14 cellular contexts compared by ENCODE assay signal in genomic region chr13:35592457-35592856, GRCh38.
DNase-seq lines count a peak whose midpoint lies in the region; ATAC-seq and TF ChIP-seq lines count a peak whose summit lies in the region.
"Had no signal": no experiment of that assay in that cellular context is flagged by ENCODE, and none has a peak within 500 bp of the region (broad histone marks: within the 10 kb centered on the region; RNA-seq: fewer than 3 reads in every experiment).

No MANE protein-coding gene starts in this region.

- BruUV-seq in MCF 10A (replicated peaks; lab: Mats Ljungman, UMichigan), result no TSS peak

- TF ChIP-seq CTCF in GM23338 (conservative IDR thresholded peaks at IDR 0.05; ENCODE audit: low read depth in 2 of 2), result no peak
- TF ChIP-seq CTCF in WTC11 (IDR thresholded peaks at IDR 0.05), result no peak
- no peak for TF ChIP-seq CTCF in MCF 10A (IDR thresholded peaks at IDR 0.05; ENCODE audit: unreplicated experiment)

- no peak overlapping the region for H3K4me3 ChIP-seq in GM23338

- H3K36me3 ChIP-seq in GM23338 (ENCODE audit: insufficient read depth), result no peaks in the 10 kb centered on the region

- H3K27ac Mint-ChIP-seq in GM23338 (0 out of 2 replicates have a peak overlapping the region, but pooled peaks have one; percentile 33), WTC11 (peak overlapping the region; percentile 85), MCF 10A (ENCODE audit: low read depth, unreplicated experiment) (no peak overlapping the region)
- H3K27ac Mint-ChIP-seq: CD4-positive, CD25-positive, alpha-beta regulatory T cell; CD8-positive, alpha-beta memory T cell had no signal

- 0 out of 2 replicates have a peak, but pooled peaks cover 5% of the 10 kb centered on the region for H3K4me1 ChIP-seq in GM23338 (ENCODE audit: insufficient read depth)

- no peaks in the 10 kb centered on the region for H3K36me3 Mint-ChIP-seq in GM23338 (ENCODE audit: low read depth)
- no peaks in the 10 kb centered on the region for H3K36me3 Mint-ChIP-seq in WTC11
- H3K36me3 Mint-ChIP-seq in MCF 10A (ENCODE audit: insufficient read depth, unreplicated experiment), result no peaks in the 10 kb centered on the region
- H3K36me3 Mint-ChIP-seq: CD4-positive, CD25-positive, alpha-beta regulatory T cell had no signal

- no peak overlapping the region for H3K27ac ChIP-seq in GM23338 (ENCODE audit: low read depth)

- no peak overlapping the region for H3K4me2 ChIP-seq in GM23338

- H3K27me3 Mint-ChIP-seq in GM23338 (ENCODE audit: insufficient read depth, low read depth, poor library complexity) (no peaks in the 10 kb centered on the region), WTC11 (ENCODE audit: low read depth) (no peaks in the 10 kb centered on the region), MCF 10A (ENCODE audit: insufficient read depth, unreplicated experiment) (no peaks in the 10 kb centered on the region)
- H3K27me3 Mint-ChIP-seq: CD4-positive, CD25-positive, alpha-beta regulatory T cell; CD8-positive, alpha-beta memory T cell had no signal

- H3K27me3 ChIP-seq in GM23338 (ENCODE audit: insufficient read depth), result no peaks in the 10 kb centered on the region
- H3K27me3 ChIP-seq: BE2C had no signal

- no peaks in the 10 kb centered on the region for H4K20me1 ChIP-seq in GM23338 (replicated peaks; ENCODE audit: insufficient read depth)

- no peaks in the 10 kb centered on the region for H3K79me2 ChIP-seq in GM23338 (replicated peaks; ENCODE audit: insufficient read depth)

- no peak overlapping the region for H2AFZ ChIP-seq in GM23338

- ATAC-seq in GM23338, result peak; percentile 48; the same call in 2 of the 3 replicates
- peak; percentile 69 for ATAC-seq in WTC11
- no peak for ATAC-seq in HG02763 (IDR thresholded peaks at IDR 0.05; ENCODE audit: unreplicated experiment)

- H3K9me2 ChIP-seq in GM23338 (ENCODE audit: insufficient read depth), result no peaks in the 10 kb centered on the region

- intact Hi-C loops in MCF 10A (cut with micrococcal nuclease), result no loop called here

- H3K4me3 Mint-ChIP-seq in GM23338, result no peak overlapping the region
- no peak overlapping the region for H3K4me3 Mint-ChIP-seq in WTC11
- H3K4me3 Mint-ChIP-seq in MCF 10A (ENCODE audit: unreplicated experiment), result no peak overlapping the region
- H3K4me3 Mint-ChIP-seq: CD4-positive, CD25-positive, alpha-beta regulatory T cell; CD8-positive, alpha-beta memory T cell had no signal

- CTCF ChIA-PET in WTC11 (lab: Charles Lee) (no interaction called here), MCF 10A (lab: Yijun Ruan, JAX) (no interaction called here)

- DNase-seq in GM23338 (ENCODE audit: low spot score) (no peak), NCI-H524 (lab: John Stamatoyannopoulos, UW) (peak; percentile 13 to 79), WTC11 (ENCODE audit: low spot score) (no peak), MCF 10A (ENCODE audit: unreplicated experiment) (no peak)
- DNase-seq in stimulated activated CD4-positive, alpha-beta T cell treated with anti-CD3 and anti-CD28 coated beads, Interleukin-12 subunit alpha, Interleukin-12 subunit beta, amount 100 ng/mL, for 4 hours, result no peak
- DNase-seq: BE2C; C1 segment of cervical spinal cord; CD4-positive, CD25-positive, alpha-beta regulatory T cell; CD8-positive, alpha-beta memory T cell; COR-L47; GDM1; GOT3; H7 had no signal

- H3K4me1 Mint-ChIP-seq in GM23338, result peaks cover 12% of the 10 kb centered on the region
- H3K4me1 Mint-ChIP-seq in WTC11, result peaks cover 15% of the 10 kb centered on the region
- no peaks in the 10 kb centered on the region for H3K4me1 Mint-ChIP-seq in MCF 10A (ENCODE audit: insufficient read depth, unreplicated experiment)
- H3K4me1 Mint-ChIP-seq: CD4-positive, CD25-positive, alpha-beta regulatory T cell; CD8-positive, alpha-beta memory T cell had no signal

- POLR2A ChIA-PET in WTC11 (lab: Charles Lee), result no interaction called here
- POLR2A ChIA-PET in MCF 10A (lab: Yijun Ruan, JAX), result no interaction called here

- H3F3A ChIP-seq in GM23338 (replicated peaks; ENCODE audit: low read depth), result no peaks in the 10 kb centered on the region

- no peaks in the 10 kb centered on the region for H3K9me3 Mint-ChIP-seq in GM23338
- H3K9me3 Mint-ChIP-seq in WTC11, result no peaks in the 10 kb centered on the region
- H3K9me3 Mint-ChIP-seq in MCF 10A (ENCODE audit: unreplicated experiment), result peaks cover 7% of the 10 kb centered on the region

TF ChIP-seq in GM23338, 12 proteins besides CTCF, POLR2A, EP300 and RAD21 (continues in another document):
- TF ChIP-seq, protein P1, sequence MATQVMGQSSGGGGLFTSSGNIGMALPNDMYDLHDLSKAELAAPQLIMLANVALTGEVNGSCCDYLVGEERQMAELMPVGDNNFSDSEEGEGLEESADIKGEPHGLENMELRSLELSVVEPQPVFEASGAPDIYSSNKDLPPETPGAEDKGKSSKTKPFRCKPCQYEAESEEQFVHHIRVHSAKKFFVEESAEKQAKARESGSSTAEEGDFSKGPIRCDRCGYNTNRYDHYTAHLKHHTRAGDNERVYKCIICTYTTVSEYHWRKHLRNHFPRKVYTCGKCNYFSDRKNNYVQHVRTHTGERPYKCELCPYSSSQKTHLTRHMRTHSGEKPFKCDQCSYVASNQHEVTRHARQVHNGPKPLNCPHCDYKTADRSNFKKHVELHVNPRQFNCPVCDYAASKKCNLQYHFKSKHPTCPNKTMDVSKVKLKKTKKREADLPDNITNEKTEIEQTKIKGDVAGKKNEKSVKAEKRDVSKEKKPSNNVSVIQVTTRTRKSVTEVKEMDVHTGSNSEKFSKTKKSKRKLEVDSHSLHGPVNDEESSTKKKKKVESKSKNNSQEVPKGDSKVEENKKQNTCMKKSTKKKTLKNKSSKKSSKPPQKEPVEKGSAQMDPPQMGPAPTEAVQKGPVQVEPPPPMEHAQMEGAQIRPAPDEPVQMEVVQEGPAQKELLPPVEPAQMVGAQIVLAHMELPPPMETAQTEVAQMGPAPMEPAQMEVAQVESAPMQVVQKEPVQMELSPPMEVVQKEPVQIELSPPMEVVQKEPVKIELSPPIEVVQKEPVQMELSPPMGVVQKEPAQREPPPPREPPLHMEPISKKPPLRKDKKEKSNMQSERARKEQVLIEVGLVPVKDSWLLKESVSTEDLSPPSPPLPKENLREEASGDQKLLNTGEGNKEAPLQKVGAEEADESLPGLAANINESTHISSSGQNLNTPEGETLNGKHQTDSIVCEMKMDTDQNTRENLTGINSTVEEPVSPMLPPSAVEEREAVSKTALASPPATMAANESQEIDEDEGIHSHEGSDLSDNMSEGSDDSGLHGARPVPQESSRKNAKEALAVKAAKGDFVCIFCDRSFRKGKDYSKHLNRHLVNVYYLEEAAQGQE (IDR thresholded peaks at IDR 0.05; ENCODE audit: unreplicated experiment), result no peak

TF ChIP-seq in WTC11, 78 proteins besides CTCF, POLR2A, EP300 and RAD21:
- TF ChIP-seq SP1 (CRISPR knock-in tag; conservative IDR thresholded peaks at IDR 0.05) (no peak), NR1H2 (CRISPR knock-in tag; IDR thresholded peaks at IDR 0.05) (no peak), ESRRA (CRISPR knock-in tag; IDR thresholded peaks at IDR 0.05; ENCODE audit: borderline replicate concordance) (no peak), ZNF263 (CRISPR knock-in tag; IDR thresholded peaks at IDR 0.05; ENCODE audit: low read depth) (no peak), NR3C1 (CRISPR knock-in tag; conservative IDR thresholded peaks at IDR 0.05; ENCODE audit: low read depth) (no peak), TCF7 (CRISPR knock-in tag; IDR thresholded peaks at IDR 0.05; ENCODE audit: low read depth) (no peak), GRHL2 (CRISPR knock-in tag; IDR thresholded peaks at IDR 0.05; ENCODE audit: insufficient replicate concordance, severe bottlenecking) (no peak), TEAD1 (CRISPR knock-in tag; IDR thresholded peaks at IDR 0.05) (no peak)

Comparison
In these comparisons a context has a peak if more than half of its experiments do, and no peak if none do; other contexts are left out.
1. DNase-seq: peak in NCI-H524 (2 of 2); none in GM23338 (single experiment), WTC11 (single experiment), MCF 10A (single experiment) and stimulated activated CD4-positive, alpha-beta T cell treated with anti-CD3 and anti-CD28 coated beads, Interleukin-12 subunit alpha, Interleukin-12 subunit beta, amount 100 ng/mL, for 4 hours (single experiment).